Comparison of ENCODE assay signal across 8 cellular contexts in genomic region chr9:105243935-105244273, GRCh38. TPM values are rescaled to one million over a fixed set of nuclear protein-coding genes. Genes with fewer than 3 reads are reported as not detected.
A peak's percentile ranks its signal among the peaks of the same experiment; 100 is the strongest.
DNase-seq lines count a peak whose midpoint lies in the region; ATAC-seq lines count a peak whose summit lies in the region.

No MANE protein-coding gene starts in this region.

- peaks cover 82% of the 10 kb centered on the region for H3K27me3 Mint-ChIP-seq in T-helper 1 cell treated with Interleukin-12 subunit alpha and Interleukin-12 subunit beta and Interleukin-4 antibody, amounts not matched to agents 30 μg/mL and 1 μg/mL, for 36 hours (ENCODE audit: low read depth)
- peaks cover 69% of the 10 kb centered on the region for H3K27me3 Mint-ChIP-seq in activated naive CD8-positive, alpha-beta T cell treated with anti-CD3 and anti-CD28 coated beads, Interleukin-2, amount 10 ng/mL, durations not matched to agents 7 days and 5 days
- H3K27me3 Mint-ChIP-seq in immature natural killer cell (ENCODE audit: low read depth in 3 of 3), result peaks cover 1 to 12% (median 2%) of the 10 kb centered on the region in 3 donors

- H3K27ac Mint-ChIP-seq in T-helper 1 cell treated with Interleukin-12 subunit alpha and Interleukin-12 subunit beta and Interleukin-4 antibody, amounts not matched to agents 30 μg/mL and 1 μg/mL, for 36 hours, result peak overlapping the region; percentile 62
- peak overlapping the region; percentile 72 for H3K27ac Mint-ChIP-seq in activated naive CD8-positive, alpha-beta T cell treated with anti-CD3 and anti-CD28 coated beads, Interleukin-2, amount 10 ng/mL, durations not matched to agents 7 days and 5 days
- H3K27ac Mint-ChIP-seq in immature natural killer cell, result peak overlapping the region; percentile 54 to 82 (median 77)

- H3K36me3 Mint-ChIP-seq in T-helper 1 cell treated with Interleukin-12 subunit alpha and Interleukin-12 subunit beta and Interleukin-4 antibody, amounts not matched to agents 30 μg/mL and 1 μg/mL, for 36 hours (ENCODE audit: low read depth), result no peaks in the 10 kb centered on the region
- no peaks in the 10 kb centered on the region for H3K36me3 Mint-ChIP-seq in activated naive CD8-positive, alpha-beta T cell treated with anti-CD3 and anti-CD28 coated beads, Interleukin-2, amount 10 ng/mL, durations not matched to agents 7 days and 5 days
- no peaks in the 10 kb centered on the region for H3K36me3 Mint-ChIP-seq in immature natural killer cell

- H3K4me3 ChIP-seq in stomach smooth muscle (ENCODE audit: low read length in 2 of 2), result peak overlapping the region; percentile 57 to 83

- POLR2A ChIA-PET in activated naive CD8-positive, alpha-beta T cell treated with anti-CD3 and anti-CD28 coated beads, Interleukin-2, amount 10 ng/mL, durations not matched to agents 7 days and 5 days (lab: Charles Lee), result interaction anchor here (0.6 to 2.0 kb wide), 7 partner anchors 22 to 496 kb away, joined by 3 to 23 read pairs (median 5); partner anchors contain the start of gene NIPSNAP3A

- H3K9me3 ChIP-seq in stomach smooth muscle (ENCODE audit: control insufficient read depth in 2 of 2, low read length in 2 of 2), result no peaks in the 10 kb centered on the region

- H3K9ac ChIP-seq in stomach smooth muscle (ENCODE audit: low read length in 2 of 2), result peak overlapping the region; percentile 56 to 68

- no peaks in the 10 kb centered on the region for H3K9me3 Mint-ChIP-seq in T-helper 1 cell treated with Interleukin-12 subunit alpha and Interleukin-12 subunit beta and Interleukin-4 antibody, amounts not matched to agents 30 μg/mL and 1 μg/mL, for 36 hours
- no peaks in the 10 kb centered on the region for H3K9me3 Mint-ChIP-seq in activated naive CD8-positive, alpha-beta T cell treated with anti-CD3 and anti-CD28 coated beads, Interleukin-2, amount 10 ng/mL, durations not matched to agents 7 days and 5 days
- peaks cover 0 to 2% (median 0%) of the 10 kb centered on the region in 6 donors for H3K9me3 Mint-ChIP-seq in immature natural killer cell

- no peak for ATAC-seq in activated naive CD8-positive, alpha-beta T cell treated with anti-CD3 and anti-CD28 coated beads, Interleukin-2, amount 10 ng/mL, durations not matched to agents 7 days and 5 days (ENCODE audit: low read depth)

- H3K36me3 ChIP-seq in stomach smooth muscle (ENCODE audit: control insufficient read depth in 2 of 2, insufficient read depth in 2 of 2, low read length in 2 of 2), result no peaks in the 10 kb centered on the region

- H3K4me1 ChIP-seq in stomach smooth muscle (ENCODE audit: control insufficient read depth, insufficient read depth, low read length), result peaks cover 5% of the 10 kb centered on the region

- H3K4me1 Mint-ChIP-seq in T-helper 1 cell treated with Interleukin-12 subunit alpha and Interleukin-12 subunit beta and Interleukin-4 antibody, amounts not matched to agents 30 μg/mL and 1 μg/mL, for 36 hours (ENCODE audit: low read depth), result peaks cover 23% of the 10 kb centered on the region
- H3K4me1 Mint-ChIP-seq in activated naive CD8-positive, alpha-beta T cell treated with anti-CD3 and anti-CD28 coated beads, Interleukin-2, amount 10 ng/mL, durations not matched to agents 7 days and 5 days, result peaks cover 18% of the 10 kb centered on the region
- H3K4me1 Mint-ChIP-seq in immature natural killer cell, result peaks cover 23 to 38% of the 10 kb centered on the region in 2 donors

- peak overlapping the region; percentile 63 for H3K27ac ChIP-seq in stomach smooth muscle (ENCODE audit: low read length)

- DNase-seq in T-helper 1 cell, result no peak
- DNase-seq in activated naive CD8-positive, alpha-beta T cell treated with anti-CD3 and anti-CD28 coated beads, Interleukin-2, amount 10 ng/mL, durations not matched to agents 7 days and 5 days, result no peak
- no peak for DNase-seq in immature natural killer cell
- no peak for DNase-seq in NK-92 treated with Interleukin-12 subunit alpha and Interleukin-12 subunit beta, amount 100 ng/mL, for 24 hours (lab: John Stamatoyannopoulos, UW)
- no peak for DNase-seq in RPMI8226
- no peak for DNase-seq in occipital lobe (lab: John Stamatoyannopoulos, UW)

- H3K27me3 ChIP-seq in stomach smooth muscle (ENCODE audit: control insufficient read depth in 1 of 2, insufficient read depth in 2 of 2, low read length in 2 of 2), result no peaks in the 10 kb centered on the region

- peak overlapping the region; percentile 77 for H3K4me3 Mint-ChIP-seq in T-helper 1 cell treated with Interleukin-12 subunit alpha and Interleukin-12 subunit beta and Interleukin-4 antibody, amounts not matched to agents 30 μg/mL and 1 μg/mL, for 36 hours
- peak overlapping the region; percentile 80 for H3K4me3 Mint-ChIP-seq in activated naive CD8-positive, alpha-beta T cell treated with anti-CD3 and anti-CD28 coated beads, Interleukin-2, amount 10 ng/mL, durations not matched to agents 7 days and 5 days
- H3K4me3 Mint-ChIP-seq in immature natural killer cell, result peak overlapping the region; percentile 83 to 86 (median 86)

RNA-seq across cellular contexts. Expression of gene SLC44A1, which starts 0.5 kb away (rescaled TPM):
- total RNA-seq in activated naive CD8-positive, alpha-beta T cell treated with anti-CD3 and anti-CD28 coated beads, Interleukin-2, amount 10 ng/mL, durations not matched to agents 7 days and 5 days, result 10 to 100 TPM; 12.4 to 13.8 TPM
- 10 to 100 TPM; 13.1 to 30.9 (median 25.0) TPM for polyA plus RNA-seq in immature natural killer cell
- total RNA-seq in occipital lobe, result 54.9 TPM
